ENCODE assay signal across 13 cellular contexts in the genomic region with DNA sequence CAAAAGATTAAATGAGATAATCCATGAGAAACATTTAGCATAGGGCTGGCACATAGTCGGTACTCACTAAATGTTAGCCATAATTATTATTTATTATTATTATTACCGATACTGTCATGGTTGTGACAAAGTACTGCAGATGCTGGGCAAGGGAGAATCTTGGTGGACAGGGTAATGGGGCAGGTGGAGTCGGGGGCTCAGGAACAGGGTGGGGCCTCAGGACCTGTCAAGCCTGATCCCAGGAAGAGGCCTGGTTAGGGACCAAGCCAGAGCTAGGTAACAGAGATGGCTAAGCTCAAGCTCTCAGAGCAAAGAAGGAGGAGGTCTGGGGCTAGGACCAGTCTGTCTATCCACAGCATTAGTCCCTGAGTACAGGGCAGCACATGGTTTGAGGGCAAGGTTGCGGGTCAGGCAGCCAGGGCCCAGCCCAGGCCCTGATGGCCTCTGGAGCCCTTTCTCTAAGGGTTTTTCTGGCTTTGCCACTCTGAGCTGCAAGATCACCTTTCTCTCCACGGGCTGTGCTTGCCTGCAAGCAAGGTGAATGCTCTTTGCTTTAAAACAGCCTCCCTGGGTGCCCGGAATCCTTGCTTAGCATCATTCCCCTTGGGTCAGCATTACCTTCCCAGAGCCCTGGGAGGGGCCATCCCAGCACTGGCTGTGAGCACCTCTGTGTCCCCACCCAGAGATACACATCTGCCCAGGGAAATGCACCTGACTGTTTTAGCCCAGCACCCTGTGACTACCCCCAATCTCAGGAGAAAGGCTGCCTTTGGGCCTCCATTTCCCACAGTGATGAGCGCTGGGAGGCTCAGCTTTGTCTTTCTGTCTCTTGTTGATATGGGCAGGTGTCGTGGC.
"Had no signal": no experiment of that assay in that cellular context is flagged by ENCODE, and none has a peak within 500 bp of the region (broad histone marks: within the 10 kb centered on the region; RNA-seq: fewer than 3 reads in every experiment).

No MANE protein-coding gene starts in this region.

- H3K4me3 Mint-ChIP-seq: activated CD4-positive, alpha-beta memory T cell treated with anti-CD3 and anti-CD28 coated beads, Interleukin-2, amount 10 ng/mL, durations not matched to agents 7 days and 5 days; activated naive CD4-positive, alpha-beta T cell treated with anti-CD3 and anti-CD28 coated beads, Interleukin-2, amount 10 ng/mL, durations not matched to agents 7 days and 5 days; naive thymus-derived CD4-positive, alpha-beta T cell; T-cell had no signal

- H3K27me3 ChIP-seq: transverse colon had no signal

- H3K9me3 Mint-ChIP-seq: activated CD4-positive, alpha-beta memory T cell treated with anti-CD3 and anti-CD28 coated beads, Interleukin-2, amount 10 ng/mL, durations not matched to agents 7 days and 5 days; activated naive CD4-positive, alpha-beta T cell treated with anti-CD3 and anti-CD28 coated beads, Interleukin-2, amount 10 ng/mL, durations not matched to agents 7 days and 5 days; T-cell had no signal

- H3K27ac Mint-ChIP-seq: activated CD4-positive, alpha-beta memory T cell treated with anti-CD3 and anti-CD28 coated beads, Interleukin-2, amount 10 ng/mL, durations not matched to agents 7 days and 5 days; activated naive CD4-positive, alpha-beta T cell treated with anti-CD3 and anti-CD28 coated beads, Interleukin-2, amount 10 ng/mL, durations not matched to agents 7 days and 5 days; naive thymus-derived CD4-positive, alpha-beta T cell; T-cell had no signal

- H3K4me3 ChIP-seq: left lung, mucosa of descending colon, transverse colon had no signal

- H3K27me3 Mint-ChIP-seq: activated naive CD4-positive, alpha-beta T cell treated with anti-CD3 and anti-CD28 coated beads, Interleukin-2, amount 10 ng/mL, durations not matched to agents 7 days and 5 days had no signal

- ATAC-seq: esophagus mucosa; left lung; mucosa of descending colon; naive thymus-derived CD4-positive, alpha-beta T cell; right cardiac atrium had no signal

- DNase-seq: activated CD4-positive, alpha-beta memory T cell treated with anti-CD3 and anti-CD28 coated beads, Interleukin-2, amount 10 ng/mL, durations not matched to agents 7 days and 5 days; activated naive CD4-positive, alpha-beta T cell treated with anti-CD3 and anti-CD28 coated beads, Interleukin-2, amount 10 ng/mL, durations not matched to agents 7 days and 5 days; left lung; mucosa of descending colon; naive thymus-derived CD4-positive, alpha-beta T cell; right cardiac atrium; small intestine; stimulated activated CD4-positive, alpha-beta T cell treated with anti-CD3 and anti-CD28 coated beads, Interleukin-4, amount 100 ng/mL, for 24 hours; stimulated activated naive CD4-positive, alpha-beta T cell treated with Interleukin-2 at 50 U/mL for 16 hours; T-helper 9 cell; transverse colon had no signal

- H3K36me3 Mint-ChIP-seq: activated naive CD4-positive, alpha-beta T cell treated with anti-CD3 and anti-CD28 coated beads, Interleukin-2, amount 10 ng/mL, durations not matched to agents 7 days and 5 days; naive thymus-derived CD4-positive, alpha-beta T cell; T-cell had no signal

- H3K4me1 Mint-ChIP-seq: activated CD4-positive, alpha-beta memory T cell treated with anti-CD3 and anti-CD28 coated beads, Interleukin-2, amount 10 ng/mL, durations not matched to agents 7 days and 5 days; activated naive CD4-positive, alpha-beta T cell treated with anti-CD3 and anti-CD28 coated beads, Interleukin-2, amount 10 ng/mL, durations not matched to agents 7 days and 5 days; T-cell had no signal

- H3K9me3 ChIP-seq: left lung, mucosa of descending colon, transverse colon had no signal

- H3K36me3 ChIP-seq: left lung, transverse colon had no signal

- H3K4me1 ChIP-seq: left lung, transverse colon had no signal

- H3K27ac ChIP-seq: left lung, transverse colon had no signal
